Comparison of ENCODE assay signal across 15 cellular contexts in genomic region chr11:3046190-3046589, GRCh38. TPM values are rescaled to one million over a fixed set of nuclear protein-coding genes. Genes with fewer than 3 reads are reported as not detected.
DNase-seq lines count a peak whose midpoint lies in the region; ATAC-seq and TF ChIP-seq lines count a peak whose summit lies in the region.
"Had no signal": no experiment of that assay in that cellular context is flagged by ENCODE, and none has a peak within 500 bp of the region (broad histone marks: within the 10 kb centered on the region; RNA-seq: fewer than 3 reads in every experiment).

No MANE protein-coding gene starts in this region.

- ATAC-seq in HG03135 (IDR thresholded peaks at IDR 0.05; ENCODE audit: unreplicated experiment) (no peak), GM21786 (IDR thresholded peaks at IDR 0.05; ENCODE audit: unreplicated experiment) (no peak)
- ATAC-seq: right cardiac atrium had no signal

- H3K27me3 ChIP-seq in GM23248 (replicated peaks; ENCODE audit: insufficient read depth), result no peaks in the 10 kb centered on the region
- H3K27me3 ChIP-seq in esophagus squamous epithelium, result no peaks in the 10 kb centered on the region
- H3K27me3 ChIP-seq: SJSA1 had no signal

- H3K27ac ChIP-seq in GM23248, result no peak overlapping the region
- no peak overlapping the region for H3K27ac ChIP-seq in esophagus squamous epithelium
- H3K27ac ChIP-seq: SJSA1 had no signal

- H3K4me3 ChIP-seq in AG10803 (ENCODE audit: low read length) (no peak overlapping the region), GM23248 (no peak overlapping the region), esophagus squamous epithelium (no peak overlapping the region)
- H3K4me3 ChIP-seq: SJSA1 had no signal

- H3K79me2 ChIP-seq in GM23248 (ENCODE audit: insufficient read depth), result peaks cover 97% of the 10 kb centered on the region

- H3K9me3 ChIP-seq in GM23248 (ENCODE audit: low read depth) (no peaks in the 10 kb centered on the region), esophagus squamous epithelium (no peaks in the 10 kb centered on the region)
- H3K9me3 ChIP-seq: SJSA1 had no signal

- no peaks in the 10 kb centered on the region for H3K9me2 ChIP-seq in GM23248 (ENCODE audit: insufficient read depth)

- H3K4me1 ChIP-seq in GM23248 (ENCODE audit: insufficient read depth) (peaks cover 24% of the 10 kb centered on the region), esophagus squamous epithelium (peaks cover 15 to 54% (median 33%) of the 10 kb centered on the region in 3 donors)

- in situ Hi-C loops in GM23248 (cut with MboI), result no loop called here

- H4K20me1 ChIP-seq in GM23248 (ENCODE audit: insufficient read depth), result peaks cover 46% of the 10 kb centered on the region; the same call in 1 of the 2 replicates

- H3K4me2 ChIP-seq in GM23248 (ENCODE audit: unreplicated experiment), result no peak overlapping the region

- WGBS in GM23248 (ENCODE audit: low coverage in 1 of 2, low lambda C conversion rate in 2 of 2, missing lambda C conversion rate in 2 of 2), 2 experiments, result 90 to 96% methylated on average over 10 to 12 of the region's 12 CpGs
- 93% methylated on average over 2 of the region's 12 CpGs; no CpG with 5 or more reads in 1 of the 2 donors for WGBS in esophagus squamous epithelium, 2 donors

- TF ChIP-seq POLR2A in esophagus squamous epithelium (IDR thresholded peaks at IDR 0.05), result no peak

- H3K36me3 ChIP-seq in GM23248 (ENCODE audit: low read depth) (peaks cover 10% of the 10 kb centered on the region; the same call in 1 of the 2 replicates), esophagus squamous epithelium (peaks cover 0 to 57% (median 7%) of the 10 kb centered on the region in 3 donors)

- H3F3A ChIP-seq in GM23248 (ENCODE audit: insufficient read depth), result peaks cover 18% of the 10 kb centered on the region; the same call in 1 of the 2 replicates

- intact Hi-C loops in esophagus squamous epithelium (cut with DNase I), result no loop called here

- DNase-seq in AG10803 (ENCODE audit: low read depth) (no peak), GM23248 (peak; percentile 27), astrocyte of the hippocampus (ENCODE audit: low read depth, low spot score) (peak; percentile 28), iPS-NIHi11 (ENCODE audit: low spot score) (peak; percentile 73), esophagus squamous epithelium (lab: John Stamatoyannopoulos, UW) (no peak)
- no peak for DNase-seq in stimulated activated CD4-positive, alpha-beta T cell treated with anti-CD3 and anti-CD28 coated beads, Interleukin-1b, Interleukin-23, amount 100 ng/mL, for 48 hours
- DNase-seq: CD4-positive, alpha-beta T cell; erythroblast; immature natural killer cell; NCI-H146; NCI-H774; right cardiac atrium had no signal

- no peak overlapping the region for H2AFZ ChIP-seq in GM23248

- TF ChIP-seq CTCF in AG10803 (conservative IDR thresholded peaks at IDR 0.05; ENCODE audit: low read length) (peak; percentile 30), esophagus squamous epithelium (IDR thresholded peaks at IDR 0.05) (no peak)

- no peak overlapping the region for H3K9ac ChIP-seq in GM23248

RNA-seq across cellular contexts. Expression of gene CARS1, which starts 11.0 kb away (rescaled TPM):
- total RNA-seq in GM23248 (2014; rRNA removed; shearing (Covaris generic)), result 111 and 125 TPM in 2 replicates
- 115 and 120 TPM in 2 replicates for polyA plus RNA-seq in GM23248 (2016; fragmentation: Nextera tagmentation; extraction: Ambion mirVana)
- total RNA-seq in esophagus squamous epithelium, result 10 to 100 TPM; 22.7 to 35.7 (median 28.4) TPM

RNA-seq across cellular contexts. Expression of gene NAP1L4, which starts 54.1 kb away (rescaled TPM):
- 57.4 and 68.8 TPM in 2 replicates for total RNA-seq in GM23248 (2014; rRNA removed; shearing (Covaris generic))
- polyA plus RNA-seq in GM23248 (2016; fragmentation: Nextera tagmentation; extraction: Ambion mirVana), result 121 and 122 TPM in 2 replicates
- 100 to 1,000 TPM; 108 to 140 (median 121) TPM for total RNA-seq in esophagus squamous epithelium

Comparison
In these comparisons a context has a peak if more than half of its experiments do, and no peak if none do; other contexts are left out.
1. DNase-seq: peak in GM23248 (single experiment), astrocyte of the hippocampus (single experiment) and iPS-NIHi11 (single experiment); none in AG10803 (single experiment), esophagus squamous epithelium (single experiment) and stimulated activated CD4-positive, alpha-beta T cell treated with anti-CD3 and anti-CD28 coated beads, Interleukin-1b, Interleukin-23, amount 100 ng/mL, for 48 hours (single experiment).